ENCODE assay signal across 1 cellular context in the genomic region with DNA sequence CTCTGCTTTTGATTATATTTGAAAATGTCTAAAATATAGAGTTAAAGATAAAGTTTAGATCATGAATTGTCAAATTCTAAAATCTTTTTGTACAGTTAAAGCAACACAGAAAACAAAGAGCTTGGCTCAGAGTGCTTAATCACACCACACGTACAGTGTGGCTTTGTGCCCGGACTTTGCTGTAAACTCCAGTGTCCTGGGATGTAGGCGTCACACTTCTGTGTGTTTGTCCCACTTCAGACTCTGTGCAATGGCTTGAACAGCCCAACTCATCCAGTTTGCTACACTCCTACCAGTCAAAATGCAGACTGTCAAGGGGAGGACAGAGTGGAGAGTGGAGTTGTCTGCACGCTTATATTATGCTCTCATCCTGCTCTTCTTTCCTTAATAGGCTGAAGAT.
TF ChIP-seq lines count a peak whose summit lies in the region.

No MANE protein-coding gene starts in this region.

TF ChIP-seq in IMR-90, 13 proteins besides CTCF, POLR2A, EP300 and RAD21:
- TF ChIP-seq, protein P1, sequence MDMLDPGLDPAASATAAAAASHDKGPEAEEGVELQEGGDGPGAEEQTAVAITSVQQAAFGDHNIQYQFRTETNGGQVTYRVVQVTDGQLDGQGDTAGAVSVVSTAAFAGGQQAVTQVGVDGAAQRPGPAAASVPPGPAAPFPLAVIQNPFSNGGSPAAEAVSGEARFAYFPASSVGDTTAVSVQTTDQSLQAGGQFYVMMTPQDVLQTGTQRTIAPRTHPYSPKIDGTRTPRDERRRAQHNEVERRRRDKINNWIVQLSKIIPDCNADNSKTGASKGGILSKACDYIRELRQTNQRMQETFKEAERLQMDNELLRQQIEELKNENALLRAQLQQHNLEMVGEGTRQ (IDR thresholded peaks at IDR 0.05; ENCODE audit: low read depth, low read length), result no peak
- TF ChIP-seq RFX5 (IDR thresholded peaks at IDR 0.05; ENCODE audit: low read depth, low read length), result no peak
- TF ChIP-seq CEBPB (IDR thresholded peaks at IDR 0.05; ENCODE audit: low read depth, low read length), result no peak
- no peak for TF ChIP-seq FOS (IDR thresholded peaks at IDR 0.05; ENCODE audit: low read depth, low read length)
- TF ChIP-seq MAFK (IDR thresholded peaks at IDR 0.05; ENCODE audit: low read depth, low read length), result no peak
- no peak for TF ChIP-seq MXI1 (IDR thresholded peaks at IDR 0.05; ENCODE audit: borderline replicate concordance, low read depth, low read length)
- no peak for TF ChIP-seq RCOR1 (IDR thresholded peaks at IDR 0.05; ENCODE audit: insufficient replicate concordance, low read length)
- no peak for TF ChIP-seq NFE2L2 (IDR thresholded peaks at IDR 0.05; ENCODE audit: low read depth, low read length)
- no peak for TF ChIP-seq MAZ (IDR thresholded peaks at IDR 0.05; ENCODE audit: borderline replicate concordance, low read depth, low read length)
- TF ChIP-seq BHLHE40 (IDR thresholded peaks at IDR 0.05; ENCODE audit: low read depth, low read length), result no peak
- TF ChIP-seq CHD1 (IDR thresholded peaks at IDR 0.05; ENCODE audit: low read depth, low read length), result no peak
- TF ChIP-seq, protein P2, sequence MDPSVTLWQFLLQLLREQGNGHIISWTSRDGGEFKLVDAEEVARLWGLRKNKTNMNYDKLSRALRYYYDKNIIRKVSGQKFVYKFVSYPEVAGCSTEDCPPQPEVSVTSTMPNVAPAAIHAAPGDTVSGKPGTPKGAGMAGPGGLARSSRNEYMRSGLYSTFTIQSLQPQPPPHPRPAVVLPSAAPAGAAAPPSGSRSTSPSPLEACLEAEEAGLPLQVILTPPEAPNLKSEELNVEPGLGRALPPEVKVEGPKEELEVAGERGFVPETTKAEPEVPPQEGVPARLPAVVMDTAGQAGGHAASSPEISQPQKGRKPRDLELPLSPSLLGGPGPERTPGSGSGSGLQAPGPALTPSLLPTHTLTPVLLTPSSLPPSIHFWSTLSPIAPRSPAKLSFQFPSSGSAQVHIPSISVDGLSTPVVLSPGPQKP (IDR thresholded peaks at IDR 0.05; ENCODE audit: borderline replicate concordance, low read depth, low read length), result no peak
- TF ChIP-seq SMC3 (IDR thresholded peaks at IDR 0.05; ENCODE audit: low read depth, low read length), result no peak
